Comparison of ENCODE assay signal across 23 cellular contexts in the genomic region with DNA sequence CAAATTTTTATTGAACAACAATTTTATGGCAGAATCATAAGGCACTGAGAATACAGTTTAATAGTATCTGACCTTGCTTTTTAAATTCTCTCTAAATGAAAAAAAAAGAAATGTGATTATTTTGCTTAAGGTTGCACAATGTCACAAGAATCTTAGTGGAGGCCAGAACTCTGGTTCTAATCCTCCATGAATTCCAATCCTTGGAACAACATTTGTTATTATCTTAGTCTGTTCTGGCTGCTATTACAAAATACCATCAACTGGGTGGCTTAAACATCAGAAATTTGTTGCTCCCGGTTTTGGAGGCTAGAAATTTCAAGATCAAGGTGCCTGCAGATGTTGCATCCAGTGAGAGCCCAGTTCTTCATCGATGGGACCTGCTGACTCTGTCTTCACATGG.
"Had no signal": no experiment of that assay in that cellular context is flagged by ENCODE, and none has a peak within 500 bp of the region (broad histone marks: within the 10 kb centered on the region; RNA-seq: fewer than 3 reads in every experiment).

No MANE protein-coding gene starts in this region.

- H3K27me3 ChIP-seq: SJSA1 had no signal

- H3K36me3 ChIP-seq: SJSA1 had no signal

- H3K4me2 ChIP-seq: KMS-11 had no signal

- H3K4me1 ChIP-seq: SJSA1 had no signal

- ATAC-seq: HepG2, K562, Panc1, PC-3 had no signal

- H3K9ac ChIP-seq: KMS-11 had no signal

- DNase-seq: Kasumi-1, MM.1S, NCI-H1092 treated with DMSO at 0.1 percent for 48 hours, NCI-H1436, NCI-H187, NCI-H2029, NCI-H2081 treated with DMSO at 0.1 percent for 48 hours, NCI-H2171, NCI-H226, NCI-H446, NCI-H510A, NCI-H524 treated with DMSO at 0.1 percent for 48 hours, NCI-H69, NCI-H774, PC-3, SIG-M5 had no signal

- H3K27ac ChIP-seq: KMS-11, RWPE1, SJSA1, SK-N-MC had no signal

- H3K9me3 ChIP-seq: SJSA1 had no signal

- H3K4me3 ChIP-seq: K562, SJSA1, SK-N-MC had no signal
